In genomic region chr15:101501703-101502373, GRCh38 we compare ENCODE assay signal across 8 cellular contexts. TPM values are rescaled to one million over a fixed set of nuclear protein-coding genes. Genes with fewer than 3 reads are reported as not detected.
DNase-seq lines count a peak whose midpoint lies in the region; ATAC-seq and TF ChIP-seq lines count a peak whose summit lies in the region.

No MANE protein-coding gene starts in this region.

- in situ Hi-C loops in SK-MEL-5 (cut with HindIII; ENCODE audit: low pct_unique_long_range_greater_than_20kb, low sequenced_read_pairs): no loop called here

- H3K27ac Mint-ChIP-seq in activated naive CD8-positive, alpha-beta T cell treated with anti-CD3 and anti-CD28 coated beads, Interleukin-2, amount 50 U/mL, for 24 hours: no peak overlapping the region

- ATAC-seq in HG02623 (IDR thresholded peaks at IDR 0.05; ENCODE audit: unreplicated experiment) (peak; percentile 54), left colon (peak; percentile 38), GM19328 (IDR thresholded peaks at IDR 0.05; ENCODE audit: unreplicated experiment) (no peak)
- peak; percentile 93 for ATAC-seq in activated naive CD8-positive, alpha-beta T cell treated with anti-CD3 and anti-CD28 coated beads, Interleukin-2, amount 50 U/mL, for 24 hours

- peak overlapping the region; percentile 21 for H3K4me3 Mint-ChIP-seq in activated naive CD8-positive, alpha-beta T cell treated with anti-CD3 and anti-CD28 coated beads, Interleukin-2, amount 50 U/mL, for 24 hours

- no peaks in the 10 kb centered on the region for H3K36me3 Mint-ChIP-seq in activated naive CD8-positive, alpha-beta T cell treated with anti-CD3 and anti-CD28 coated beads, Interleukin-2, amount 50 U/mL, for 24 hours (ENCODE audit: low read depth)

- peak; percentile 62 for DNase-seq in SK-MEL-5 (ENCODE audit: low read depth, low spot score)
- DNase-seq in activated naive CD8-positive, alpha-beta T cell treated with anti-CD3 and anti-CD28 coated beads, Interleukin-2, amount 50 U/mL, for 24 hours: peak; percentile 65
- DNase-seq in left colon: peak in 1 of 2 donors; percentile 56
- DNase-seq in stimulated activated CD8-positive, alpha-beta memory T cell treated with anti-CD3 and anti-CD28 coated beads, Interleukin-12 subunit alpha, Interleukin-12 subunit beta, amount 100 ng/mL, for 4 hours (ENCODE audit: low read depth): peak; percentile 18
- DNase-seq in NOMO-1 treated with dmso at 0.1 percent for 144 hours (lab: John Stamatoyannopoulos, UW; ENCODE audit: unreplicated experiment): no peak

- H3K4me1 Mint-ChIP-seq in activated naive CD8-positive, alpha-beta T cell treated with anti-CD3 and anti-CD28 coated beads, Interleukin-2, amount 50 U/mL, for 24 hours: peaks cover 19% of the 10 kb centered on the region

- peak; percentile 75 for TF ChIP-seq CTCF in GM12872 (IDR thresholded peaks at IDR 0.05; ENCODE audit: insufficient read depth, low read depth, low read length)

- H3K27me3 Mint-ChIP-seq in activated naive CD8-positive, alpha-beta T cell treated with anti-CD3 and anti-CD28 coated beads, Interleukin-2, amount 50 U/mL, for 24 hours: peaks cover 33% of the 10 kb centered on the region

- no peaks in the 10 kb centered on the region for H3K9me3 Mint-ChIP-seq in activated naive CD8-positive, alpha-beta T cell treated with anti-CD3 and anti-CD28 coated beads, Interleukin-2, amount 50 U/mL, for 24 hours

- intact Hi-C loops in left colon (cut with DNase I, micrococcal nuclease): loop anchor here in 1 of 2 donors (5.0 kb wide), 1 partner anchor 200 kb away; no protein-coding TSS in a partner anchor

RNA-seq across cellular contexts. Expression of gene PCSK6, which starts 12.3 kb away (rescaled TPM):
- 11.1 and 11.5 TPM in 2 replicates for total RNA-seq in SK-MEL-5 (2014; rRNA removed; shearing (Covaris generic))
- 11.1 and 12.8 TPM in 2 replicates for polyA plus RNA-seq in SK-MEL-5 (2015; cell fraction: cytosol; rRNA removed)
- 8.6 and 15.7 TPM in 2 replicates for polyA plus RNA-seq in SK-MEL-5 (2015; cell fraction: nucleus; rRNA removed)
- total RNA-seq in left colon: 10 to 100 TPM; 36.4 to 66.2 TPM
